In the genomic region with DNA sequence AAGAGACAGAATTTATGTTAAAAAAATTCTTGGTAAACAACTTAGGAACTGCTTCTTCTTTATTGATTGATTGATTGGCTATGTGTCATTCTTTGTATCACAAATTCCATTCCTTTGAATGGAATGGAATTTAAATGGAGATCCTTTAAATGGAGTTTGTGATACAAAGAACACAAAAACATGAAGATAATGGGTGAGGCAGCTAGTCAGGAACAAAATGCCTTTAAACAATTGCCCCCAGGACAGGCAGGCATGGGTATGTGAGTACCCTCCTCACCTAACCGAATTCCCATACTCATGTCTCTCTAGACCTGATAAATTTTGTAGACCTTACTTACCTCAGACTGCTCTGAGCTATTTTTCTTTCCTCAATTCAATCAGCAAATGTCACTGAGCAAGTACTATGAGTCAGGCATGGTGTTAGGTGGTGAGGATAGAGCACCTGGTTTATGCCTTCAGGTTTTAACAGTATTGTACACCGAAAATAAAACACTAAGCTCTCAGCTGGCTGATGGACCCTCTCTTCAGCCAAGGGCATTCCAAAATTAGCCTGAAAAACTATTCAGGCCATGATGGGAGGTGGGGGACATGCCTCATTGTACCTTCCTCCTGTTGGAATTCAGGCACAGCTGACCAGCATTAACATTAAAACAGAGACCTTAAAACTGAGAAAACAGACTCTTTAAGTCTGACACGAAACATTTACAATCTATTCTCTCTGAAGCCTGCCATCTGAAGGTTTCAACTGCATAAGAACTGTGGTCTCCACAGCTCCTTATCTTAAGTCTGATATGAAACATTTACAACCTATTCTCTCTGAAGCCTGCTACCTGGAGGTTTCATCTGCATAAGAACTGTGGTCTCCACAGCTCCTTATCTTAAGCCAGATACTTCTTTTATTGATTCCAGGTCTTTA, we compare ENCODE assay signal across 20 cellular contexts. TPM values are rescaled to one million over a fixed set of nuclear protein-coding genes. Genes with fewer than 3 reads are reported as not detected.
DNase-seq lines count a peak whose midpoint lies in the region; ATAC-seq, FAIRE-seq and TF ChIP-seq lines count a peak whose summit lies in the region.
"Had no signal": no experiment of that assay in that cellular context is flagged by ENCODE, and none has a peak within 500 bp of the region (broad histone marks: within the 10 kb centered on the region; RNA-seq: fewer than 3 reads in every experiment).

No MANE protein-coding gene starts in this region.

- H3K27me3 Mint-ChIP-seq in GM23338 (ENCODE audit: insufficient read depth, low read depth, poor library complexity): peaks cover 7% of the 10 kb centered on the region
- H3K27me3 Mint-ChIP-seq: CD4-positive, alpha-beta T cell had no signal

- H3K9me2 ChIP-seq in GM23338 (ENCODE audit: insufficient read depth) (peaks cover 33% of the 10 kb centered on the region), PC-3 (replicated peaks; ENCODE audit: low read length) (no peaks in the 10 kb centered on the region)

- H3K4me1 ChIP-seq in GM23338 (ENCODE audit: insufficient read depth) (peaks cover 44% of the 10 kb centered on the region), PC-3 (ENCODE audit: insufficient read depth, low read length) (peaks cover 26% of the 10 kb centered on the region), keratinocyte (ENCODE audit: control insufficient read depth, extremely low read depth, insufficient read depth, low read length) (peaks cover 13% of the 10 kb centered on the region)
- H3K4me1 ChIP-seq: SJSA1 had no signal

- POLR2A ChIA-PET in PC-3 (lab: Charles Lee; ENCODE audit: unreplicated experiment): no interaction called here

- TF ChIP-seq CTCF in GM23338 (conservative IDR thresholded peaks at IDR 0.05; ENCODE audit: low read depth in 2 of 2) (no peak), PC-3 (conservative IDR thresholded peaks at IDR 0.05; ENCODE audit: low read depth, low read length) (no peak), epithelial cell of esophagus (IDR thresholded peaks at IDR 0.05; ENCODE audit: insufficient read depth, low read depth, low read length, missing control alignments) (no peak), keratinocyte (optimal IDR thresholded peaks at IDR 0.05 in 1 of 3, IDR thresholded peaks at IDR 0.05 in 1 of 3, conservative IDR thresholded peaks at IDR 0.05 in 1 of 3; ENCODE audit: extremely low read depth in 1 of 3, insufficient read depth in 2 of 3, low read length in 3 of 3) (no peak)

- H3K9me1 ChIP-seq in keratinocyte (ENCODE audit: control insufficient read depth, extremely low read depth, insufficient read depth, low read length): no peaks in the 10 kb centered on the region

- H3K9me3 ChIP-seq in PC-3 (ENCODE audit: low read length) (no peaks in the 10 kb centered on the region), keratinocyte (ENCODE audit: control insufficient read depth, low read depth, low read length) (no peaks in the 10 kb centered on the region)
- H3K9me3 ChIP-seq: SJSA1 had no signal

- H3K4me3 ChIP-seq in GM23338: peak overlapping the region; percentile 17
- H3K4me3 ChIP-seq in PC-3 (ENCODE audit: low read length): no peak overlapping the region
- H3K4me3 ChIP-seq in epithelial cell of esophagus (ENCODE audit: low read length): no peak overlapping the region
- H3K4me3 ChIP-seq in keratinocyte (ENCODE audit: control insufficient read depth in 2 of 3, extremely low read depth in 1 of 3, insufficient read depth in 2 of 3, low read depth in 1 of 3, low read length in 3 of 3): no peak overlapping the region
- H3K4me3 ChIP-seq: GM23248, SJSA1 had no signal

- dilution Hi-C loops in keratinocyte (cut with MboI; ENCODE audit: extremely low pct_ligation_motif_present, low sequenced_read_pairs): no loop called here

- no TSS peak for BruUV-seq in PC-3 (replicated peaks; lab: Mats Ljungman, UMichigan)

- ATAC-seq in GM23338 (peak; percentile 21), PC-3 (no peak), HG02571 (IDR thresholded peaks at IDR 0.05; ENCODE audit: unreplicated experiment) (no peak)

- H3K79me2 ChIP-seq in GM23338 (replicated peaks; ENCODE audit: insufficient read depth) (no peaks in the 10 kb centered on the region), PC-3 (ENCODE audit: low read length) (no peaks in the 10 kb centered on the region), keratinocyte (ENCODE audit: control insufficient read depth, insufficient read depth, low read length) (no peaks in the 10 kb centered on the region)

- H3K27ac ChIP-seq in GM23338 (ENCODE audit: low read depth) (peak overlapping the region; percentile 98), PC-3 (ENCODE audit: low read length) (no peak overlapping the region), keratinocyte (ENCODE audit: control insufficient read depth, insufficient read depth, low read length) (no peak overlapping the region)
- H3K27ac ChIP-seq: GM23248, KMS-11, SJSA1 had no signal

- H3K9me3 Mint-ChIP-seq in GM23338: peaks cover 4% of the 10 kb centered on the region; the same call in 1 of the 3 replicates
- H3K9me3 Mint-ChIP-seq: CD4-positive, alpha-beta T cell had no signal

- CTCF ChIA-PET in PC-3 (lab: Charles Lee): interaction anchor here (0.6 kb wide), 1 partner anchor 20 kb away, joined by 3 read pairs; no protein-coding TSS in a partner anchor

- peaks cover 44% of the 10 kb centered on the region for H3K4me1 Mint-ChIP-seq in GM23338

- H3K4me2 ChIP-seq in GM23338 (peak overlapping the region; percentile 45), PC-3 (ENCODE audit: low read length) (no peak overlapping the region), keratinocyte (ENCODE audit: control insufficient read depth, extremely low read depth, insufficient read depth, low read depth, low read length) (peak overlapping the region; percentile 20)
- H3K4me2 ChIP-seq: KMS-11 had no signal

- no peak overlapping the region for H3K9ac ChIP-seq in PC-3 (ENCODE audit: low read length)
- no peak overlapping the region for H3K9ac ChIP-seq in keratinocyte (ENCODE audit: control insufficient read depth, extremely low read depth, insufficient read depth, low read length)
- H3K9ac ChIP-seq: GM23248, KMS-11 had no signal

- H3F3A ChIP-seq in GM23338 (replicated peaks; ENCODE audit: low read depth) (peaks cover 21% of the 10 kb centered on the region), PC-3 (ENCODE audit: low read length, unreplicated experiment) (no peaks in the 10 kb centered on the region)

- DNase-seq in GM23338 (ENCODE audit: low spot score) (peak; percentile 60), PC-3 (peak; percentile 31), epithelial cell of esophagus (ENCODE audit: low read depth) (peak; percentile 46), keratinocyte (ENCODE audit: low read depth, low spot score) (no peak), hepatic stellate cell (ENCODE audit: low spot score) (no peak), SK-N-DZ (ENCODE audit: low spot score) (no peak), NCI-H2171 (lab: John Stamatoyannopoulos, UW) (no peak)
- DNase-seq: Caco-2; CD4-positive, alpha-beta T cell; GF-D8; GM23248; NCI-H1417; NCI-H187; NCI-H2107; NCI-H226; NCI-H524 treated with DMSO at 0.1 percent for 48 hours had no signal

- intact Hi-C loops in PC-3 (cut with micrococcal nuclease): no loop called here

- H4K20me1 ChIP-seq in GM23338 (replicated peaks; ENCODE audit: insufficient read depth) (no peaks in the 10 kb centered on the region), PC-3 (ENCODE audit: low read length) (no peaks in the 10 kb centered on the region), keratinocyte (ENCODE audit: control insufficient read depth, extremely low read depth, insufficient read depth, low read length) (no peaks in the 10 kb centered on the region)

- H3K27ac Mint-ChIP-seq in GM23338: peak overlapping the region; percentile 97
- H3K27ac Mint-ChIP-seq: CD4-positive, alpha-beta T cell had no signal

- H3K36me3 Mint-ChIP-seq in GM23338 (ENCODE audit: low read depth): peaks cover 13% of the 10 kb centered on the region; the same call in 2 of the 3 replicates

- H3K27me3 ChIP-seq in GM23338 (ENCODE audit: insufficient read depth): no peaks in the 10 kb centered on the region
- H3K27me3 ChIP-seq in PC-3 (ENCODE audit: low read length): no peaks in the 10 kb centered on the region
- peaks cover 3% of the 10 kb centered on the region for H3K27me3 ChIP-seq in keratinocyte (ENCODE audit: control insufficient read depth, extremely low read depth, insufficient read depth, low read length)

- H2AFZ ChIP-seq in GM23338 (no peak overlapping the region), PC-3 (ENCODE audit: low read length) (no peak overlapping the region), keratinocyte (ENCODE audit: control insufficient read depth, low read length) (no peak overlapping the region)
- H2AFZ ChIP-seq: GM23248 had no signal

- FAIRE-seq in keratinocyte (lab: Jason Lieb, UNC): peak; percentile 86
- FAIRE-seq: A204.1 had no signal

- H3K4me3 Mint-ChIP-seq in GM23338: no peak overlapping the region
- H3K4me3 Mint-ChIP-seq: CD4-positive, alpha-beta T cell had no signal

- H3K36me3 ChIP-seq in GM23338 (ENCODE audit: insufficient read depth) (no peaks in the 10 kb centered on the region), PC-3 (ENCODE audit: low read depth, low read length) (no peaks in the 10 kb centered on the region), keratinocyte (ENCODE audit: control insufficient read depth in 2 of 2, extremely low read depth in 1 of 2, insufficient read depth in 2 of 2, low read length in 2 of 2) (no peaks in the 10 kb centered on the region)
- H3K36me3 ChIP-seq: SJSA1 had no signal

TF ChIP-seq in GM23338, 12 proteins besides CTCF, POLR2A, EP300 and RAD21 (continues in another document):
- no peak for TF ChIP-seq STAT1 (IDR thresholded peaks at IDR 0.05; ENCODE audit: unreplicated experiment)
- no peak for TF ChIP-seq JUNB (IDR thresholded peaks at IDR 0.05; ENCODE audit: unreplicated experiment)

RNA-seq across cellular contexts. Expression of a gene that starts 58.9 kb away (rescaled TPM):
- total RNA-seq in GM23338 (2014; rRNA removed; shearing (Covaris generic)): 69.9 and 73.6 TPM in 2 replicates
- polyA plus RNA-seq in GM23338 (2016; fragmentation: Nextera tagmentation; extraction: Ambion mirVana): 42.8 and 44.7 TPM in 2 replicates
- 7.0 TPM in 2 replicates for total RNA-seq in PC-3 (2014; rRNA removed)
- 2.3 to 4.4 TPM (median 2.8 TPM) in 3 replicates for polyA plus RNA-seq in keratinocyte
- polyA plus RNA-seq in keratinocyte (2011; ENCODE audit: low read depth): not detected
- polyA plus RNA-seq in keratinocyte (2011; cell fraction: cytosol; rRNA removed): 1.1 and 1.3 TPM in 2 replicates
- 3.6 and 3.7 TPM in 2 replicates for polyA plus RNA-seq in keratinocyte (2011; cell fraction: nucleus; rRNA removed)
- polyA plus RNA-seq in keratinocyte (2012; ENCODE audit: low replicate concordance): 3.8 TPM in 1 of 2 replicates, not detected in the other
- 2.6 to 3.9 TPM (median 2.9 TPM) in 3 replicates for polyA minus RNA-seq in keratinocyte
- polyA minus RNA-seq in keratinocyte (2011; cell fraction: cytosol; rRNA and poly(A)+ RNA removed): 0.96 TPM
- polyA minus RNA-seq in keratinocyte (2011; cell fraction: nucleus; rRNA and poly(A)+ RNA removed): 1.1 and 1.8 TPM in 2 replicates
- polyA plus RNA-seq in SK-N-DZ (2014; cell fraction: cytosol; rRNA removed): 12.2 and 12.3 TPM in 2 replicates
- polyA plus RNA-seq in SK-N-DZ (2014; cell fraction: nucleus; rRNA removed): 5.3 and 6.9 TPM in 2 replicates

Comparison
In these comparisons a context has a peak if more than half of its experiments do, and no peak if none do; other contexts are left out.
1. DNase-seq: peak in GM23338 (single experiment), PC-3 (single experiment) and epithelial cell of esophagus (single experiment); none in keratinocyte (single experiment), hepatic stellate cell (single experiment), SK-N-DZ (single experiment) and NCI-H2171 (single experiment).